In the genomic region with DNA sequence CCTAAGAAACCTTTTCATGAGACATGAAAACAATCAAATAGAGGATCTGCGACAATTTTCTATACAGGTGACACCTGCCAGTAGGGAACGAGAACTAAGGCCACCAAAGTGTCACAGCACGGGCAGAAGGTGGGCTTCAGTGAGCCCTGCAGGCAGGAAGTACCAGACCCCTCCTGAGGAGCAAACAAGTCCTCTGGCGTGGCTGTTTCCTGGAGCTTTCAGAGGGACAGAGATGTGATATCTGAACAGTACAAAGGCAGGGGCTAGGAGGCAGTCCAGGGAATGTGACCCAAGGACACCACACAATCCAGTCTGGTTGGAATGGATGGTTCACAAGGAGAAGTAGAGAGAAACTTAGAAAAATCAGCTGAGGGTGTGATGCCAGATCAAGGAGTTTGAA, we compare ENCODE assay signal across 19 cellular contexts.
"Had no signal": no experiment of that assay in that cellular context is flagged by ENCODE, and none has a peak within 500 bp of the region (broad histone marks: within the 10 kb centered on the region; RNA-seq: fewer than 3 reads in every experiment).

No MANE protein-coding gene starts in this region.

- H3K36me3 ChIP-seq: esophagus squamous epithelium, gastrocnemius medialis, left lung, lower lobe of right lung had no signal

- H3K27me3 ChIP-seq: esophagus squamous epithelium, gastrocnemius medialis, heart right ventricle, left lung had no signal

- DNase-seq: cortex of kidney; effector CD8-positive, alpha-beta T cell; effector memory CD8-positive, alpha-beta T cell; endodermal cell; erythroblast; esophagus squamous epithelium; foreskin fibroblast; foreskin melanocyte; gastrocnemius medialis; glutamatergic neuron; heart right ventricle; hippocampal formation; left cardiac atrium; left lung; left ventricle myocardium superior; lower lobe of right lung; mesenchymal stem cell; mucosa of descending colon had no signal

- H3K27ac ChIP-seq: epithelial cell of prostate, esophagus squamous epithelium, gastrocnemius medialis, heart right ventricle, left lung, lower lobe of right lung had no signal

- H3K9me3 ChIP-seq: esophagus squamous epithelium, gastrocnemius medialis, heart right ventricle, left lung, lower lobe of right lung, mucosa of descending colon had no signal

- H3K4me1 ChIP-seq: left lung had no signal

- H3K4me3 ChIP-seq: esophagus squamous epithelium, gastrocnemius medialis, heart right ventricle, left lung, lower lobe of right lung, mucosa of descending colon had no signal
